8 cellular contexts compared by ENCODE assay signal in the genomic region with DNA sequence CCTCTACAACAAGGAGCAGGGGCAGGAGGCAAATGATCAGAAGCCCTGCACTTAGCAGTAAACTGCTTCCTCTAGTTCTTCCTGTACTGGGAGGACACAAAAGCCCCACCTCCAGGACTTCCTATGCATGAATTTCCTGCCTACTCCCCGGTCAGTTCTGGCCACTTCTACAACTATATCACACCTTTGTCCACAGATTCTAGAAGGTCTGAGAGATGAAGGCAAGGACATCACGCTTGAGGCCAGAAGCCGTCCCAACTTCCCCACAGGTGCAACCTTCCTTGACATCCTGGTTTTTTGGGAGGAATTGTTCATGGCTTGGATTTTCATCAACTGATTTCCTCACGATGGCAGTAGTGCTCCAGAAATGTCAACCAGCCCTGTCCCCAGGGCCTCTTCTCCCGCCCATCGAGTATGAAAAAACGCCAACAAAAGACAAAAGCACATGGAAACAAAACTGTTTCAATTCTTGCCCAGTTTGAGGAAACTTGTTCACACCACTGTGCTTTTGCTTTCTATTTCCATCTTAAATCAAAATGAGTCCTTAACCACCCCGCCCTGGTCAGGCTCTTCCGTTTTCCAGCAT.
DNase-seq lines count a peak whose midpoint lies in the region; ATAC-seq and TF ChIP-seq lines count a peak whose summit lies in the region.

No MANE protein-coding gene starts in this region.

- DNase-seq in GM10266 (ENCODE audit: extremely low spot score) (peak; percentile 32), T follicular helper cell (ENCODE audit: low read depth) (peak; percentile 89), amniotic stem cell (lab: John Stamatoyannopoulos, UW) (peak; percentile 27), kidney tubule cell (ENCODE audit: low spot score) (peak; percentile 84), SKM-1 (lab: John Stamatoyannopoulos, UW; ENCODE audit: unreplicated experiment) (no peak), SW 1271 (lab: John Stamatoyannopoulos, UW) (no peak)
- DNase-seq in stimulated activated CD8-positive, alpha-beta memory T cell treated with anti-CD3 and anti-CD28 coated beads, Interleukin-4, amount 100 ng/mL, for 1 hour (ENCODE audit: low read depth in 2 of 2, low spot score in 1 of 2): peak; percentile 31 to 54

- peak; percentile 55 for ATAC-seq in HG02763 (IDR thresholded peaks at IDR 0.05; ENCODE audit: unreplicated experiment)

- peak; percentile 37 for TF ChIP-seq CTCF in GM10266 (IDR thresholded peaks at IDR 0.05; ENCODE audit: control insufficient read depth, insufficient read depth, low read depth, missing control alignments)

Comparison
In these comparisons a context has a peak if more than half of its experiments do, and no peak if none do; other contexts are left out.
1. DNase-seq: peak in GM10266 (single experiment), T follicular helper cell (single experiment), amniotic stem cell (single experiment), kidney tubule cell (single experiment) and stimulated activated CD8-positive, alpha-beta memory T cell treated with anti-CD3 and anti-CD28 coated beads, Interleukin-4, amount 100 ng/mL, for 1 hour (2 of 2); none in SKM-1 (single experiment) and SW 1271 (0 of 2).